In the genomic region with DNA sequence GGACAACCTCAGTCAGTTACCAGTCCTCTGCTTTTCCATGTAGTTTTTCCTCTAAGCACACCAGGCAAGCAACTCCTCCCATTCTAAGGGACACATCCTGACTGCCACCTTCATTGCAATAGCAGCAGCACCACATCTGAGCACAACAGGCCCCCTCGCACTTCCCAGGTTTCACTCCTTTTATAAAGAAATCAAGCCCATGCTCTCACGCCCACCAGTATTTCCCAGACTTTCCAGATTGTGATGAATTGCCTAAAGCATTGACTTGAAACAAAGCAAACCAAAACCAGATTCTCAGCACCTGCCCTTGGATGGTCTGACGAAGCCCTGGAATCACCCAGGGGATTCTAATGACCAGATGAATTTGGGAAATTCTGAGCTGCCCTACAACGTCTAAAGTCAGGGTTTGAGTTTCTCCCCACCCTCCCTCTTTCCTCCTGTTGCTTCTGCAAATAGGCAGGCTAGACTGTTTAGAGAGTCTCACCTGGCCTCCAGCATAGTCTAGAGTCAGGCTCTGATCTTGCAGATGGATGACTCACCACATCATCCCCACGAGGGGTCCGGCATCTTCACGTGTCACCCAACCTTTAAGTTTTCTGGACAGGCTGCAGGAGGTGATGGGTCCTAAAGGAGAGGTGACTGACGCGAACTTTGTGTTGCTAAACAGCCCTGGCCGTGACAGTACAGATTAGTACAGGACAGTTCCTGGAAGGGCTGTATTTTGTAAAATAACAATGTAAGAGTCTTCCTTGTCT, we compare ENCODE assay signal across 21 cellular contexts.
A peak's percentile ranks its signal among the peaks of the same experiment; 100 is the strongest.
DNase-seq lines count a peak whose midpoint lies in the region; ATAC-seq and TF ChIP-seq lines count a peak whose summit lies in the region.
"Had no signal": no experiment of that assay in that cellular context is flagged by ENCODE, and none has a peak within 500 bp of the region (broad histone marks: within the 10 kb centered on the region; RNA-seq: fewer than 3 reads in every experiment).

No MANE protein-coding gene starts in this region.

- no peak for TF ChIP-seq CTCF in foreskin keratinocyte (conservative IDR thresholded peaks at IDR 0.05)
- TF ChIP-seq CTCF in esophagus squamous epithelium (IDR thresholded peaks at IDR 0.05) = no peak

- no peaks in the 10 kb centered on the region for H3K9me3 Mint-ChIP-seq in activated naive CD4-positive, alpha-beta T cell treated with anti-CD3 and anti-CD28 coated beads, Interleukin-2, amount 10 ng/mL, durations not matched to agents 7 days and 5 days
- H3K9me3 Mint-ChIP-seq in activated naive CD4-positive, alpha-beta T cell treated with anti-CD3 and anti-CD28 coated beads for 36 hours = no peaks in the 10 kb centered on the region
- H3K9me3 Mint-ChIP-seq in stimulated activated memory B cell treated with anti-CD40 and anti-IgM and Interleukin-4, amounts not matched to agents 10 μg/mL and 1 μg/mL and 100 μg/mL, for 72 hours = no peaks in the 10 kb centered on the region
- H3K9me3 Mint-ChIP-seq: naive B cell had no signal

- 59 to 63% methylated on average over 10 of the region's 10 CpGs for WGBS in esophagus squamous epithelium, 2 donors

- H3K36me3 Mint-ChIP-seq in activated naive CD4-positive, alpha-beta T cell treated with anti-CD3 and anti-CD28 coated beads, Interleukin-2, amount 10 ng/mL, durations not matched to agents 7 days and 5 days = no peaks in the 10 kb centered on the region
- H3K36me3 Mint-ChIP-seq in activated naive CD4-positive, alpha-beta T cell treated with anti-CD3 and anti-CD28 coated beads for 36 hours (ENCODE audit: low read depth) = no peaks in the 10 kb centered on the region
- H3K36me3 Mint-ChIP-seq in stimulated activated memory B cell treated with anti-CD40 and anti-IgM and Interleukin-4, amounts not matched to agents 10 μg/mL and 1 μg/mL and 100 μg/mL, for 72 hours = no peaks in the 10 kb centered on the region
- H3K36me3 Mint-ChIP-seq: naive B cell had no signal

- no peaks in the 10 kb centered on the region for H3K36me3 ChIP-seq in esophagus squamous epithelium
- H3K36me3 ChIP-seq: heart right ventricle, tibial artery had no signal

- H3K4me3 Mint-ChIP-seq in activated naive CD4-positive, alpha-beta T cell treated with anti-CD3 and anti-CD28 coated beads, Interleukin-2, amount 10 ng/mL, durations not matched to agents 7 days and 5 days = no peak overlapping the region
- no peak overlapping the region for H3K4me3 Mint-ChIP-seq in activated naive CD4-positive, alpha-beta T cell treated with anti-CD3 and anti-CD28 coated beads for 36 hours
- H3K4me3 Mint-ChIP-seq in stimulated activated memory B cell treated with anti-CD40 and anti-IgM and Interleukin-4, amounts not matched to agents 10 μg/mL and 1 μg/mL and 100 μg/mL, for 72 hours = no peak overlapping the region
- H3K4me3 Mint-ChIP-seq: naive B cell had no signal

- ATAC-seq in foreskin keratinocyte (peak; percentile 45), GM18858 (IDR thresholded peaks at IDR 0.05; ENCODE audit: unreplicated experiment) (no peak)
- ATAC-seq in stimulated activated memory B cell treated with anti-CD40 and anti-IgM and Interleukin-4, amounts not matched to agents 10 μg/mL and 1 μg/mL and 100 μg/mL, for 72 hours = peak; percentile 27
- ATAC-seq: heart right ventricle, psoas muscle had no signal

- no peaks in the 10 kb centered on the region for H3K9me3 ChIP-seq in esophagus squamous epithelium
- H3K9me3 ChIP-seq: heart right ventricle, psoas muscle, tibial artery had no signal

- H3K4me1 ChIP-seq in foreskin keratinocyte = no peaks in the 10 kb centered on the region
- peaks cover 0 to 13% (median 5%) of the 10 kb centered on the region in 3 donors for H3K4me1 ChIP-seq in esophagus squamous epithelium
- H3K4me1 ChIP-seq: psoas muscle had no signal

- H3K4me1 Mint-ChIP-seq in activated naive CD4-positive, alpha-beta T cell treated with anti-CD3 and anti-CD28 coated beads, Interleukin-2, amount 10 ng/mL, durations not matched to agents 7 days and 5 days = no peaks in the 10 kb centered on the region
- H3K4me1 Mint-ChIP-seq in activated naive CD4-positive, alpha-beta T cell treated with anti-CD3 and anti-CD28 coated beads for 36 hours (ENCODE audit: low read depth) = no peaks in the 10 kb centered on the region
- H3K4me1 Mint-ChIP-seq in stimulated activated memory B cell treated with anti-CD40 and anti-IgM and Interleukin-4, amounts not matched to agents 10 μg/mL and 1 μg/mL and 100 μg/mL, for 72 hours = no peaks in the 10 kb centered on the region
- H3K4me1 Mint-ChIP-seq: naive B cell had no signal

- no peaks in the 10 kb centered on the region for H3K27me3 Mint-ChIP-seq in activated naive CD4-positive, alpha-beta T cell treated with anti-CD3 and anti-CD28 coated beads, Interleukin-2, amount 10 ng/mL, durations not matched to agents 7 days and 5 days
- no peaks in the 10 kb centered on the region for H3K27me3 Mint-ChIP-seq in activated naive CD4-positive, alpha-beta T cell treated with anti-CD3 and anti-CD28 coated beads for 36 hours (ENCODE audit: low read depth)
- H3K27me3 Mint-ChIP-seq in stimulated activated memory B cell treated with anti-CD40 and anti-IgM and Interleukin-4, amounts not matched to agents 10 μg/mL and 1 μg/mL and 100 μg/mL, for 72 hours = no peaks in the 10 kb centered on the region

- H3K4me3 ChIP-seq in esophagus squamous epithelium = no peak overlapping the region
- H3K4me3 ChIP-seq: heart right ventricle, lung, psoas muscle, tibial artery had no signal

- no peak for DNase-seq in activated naive CD4-positive, alpha-beta T cell treated with anti-CD3 and anti-CD28 coated beads, Interleukin-2, amount 10 ng/mL, durations not matched to agents 7 days and 5 days
- no peak for DNase-seq in activated naive CD4-positive, alpha-beta T cell treated with anti-CD3 and anti-CD28 coated beads for 36 hours
- DNase-seq in NCI-H69 (lab: John Stamatoyannopoulos, UW) = peak; percentile 83
- DNase-seq in foreskin keratinocyte = no peak
- no peak for DNase-seq in esophagus squamous epithelium (lab: John Stamatoyannopoulos, UW)
- DNase-seq in activated effector memory CD4-positive, alpha-beta T cell treated with Interleukin-2 at 50 U/mL for 16 hours = no peak
- DNase-seq: activated CD8-positive, alpha-beta memory T cell treated with anti-CD3 and anti-CD28 coated beads for 24 hours; amygdala; DND-41; effector CD8-positive, alpha-beta T cell; heart right ventricle; naive B cell; NCI-H187 treated with DMSO at 0.1 percent for 48 hours; NCI-H226; psoas muscle; Right ventricle myocardium superior; small intestine; tibial artery had no signal

- intact Hi-C loops in activated naive CD4-positive, alpha-beta T cell treated with anti-CD3 and anti-CD28 coated beads for 36 hours (cut with micrococcal nuclease) = no loop called here
- intact Hi-C loops in esophagus squamous epithelium (cut with DNase I) = no loop called here

- CTCF ChIA-PET in activated naive CD4-positive, alpha-beta T cell treated with anti-CD3 and anti-CD28 coated beads, Interleukin-2, amount 10 ng/mL, durations not matched to agents 7 days and 5 days (lab: Charles Lee) = no interaction called here
- CTCF ChIA-PET in activated naive CD4-positive, alpha-beta T cell treated with anti-CD3 and anti-CD28 coated beads for 36 hours (lab: Charles Lee) = no interaction called here

- peak overlapping the region; percentile 30 for H3K27ac Mint-ChIP-seq in activated naive CD4-positive, alpha-beta T cell treated with anti-CD3 and anti-CD28 coated beads, Interleukin-2, amount 10 ng/mL, durations not matched to agents 7 days and 5 days
- no peak overlapping the region for H3K27ac Mint-ChIP-seq in activated naive CD4-positive, alpha-beta T cell treated with anti-CD3 and anti-CD28 coated beads for 36 hours
- H3K27ac Mint-ChIP-seq in stimulated activated memory B cell treated with anti-CD40 and anti-IgM and Interleukin-4, amounts not matched to agents 10 μg/mL and 1 μg/mL and 100 μg/mL, for 72 hours = no peak overlapping the region
- H3K27ac Mint-ChIP-seq: naive B cell had no signal

- no peaks in the 10 kb centered on the region for H3K27me3 ChIP-seq in foreskin keratinocyte
- H3K27me3 ChIP-seq in esophagus squamous epithelium = no peaks in the 10 kb centered on the region
- H3K27me3 ChIP-seq: heart right ventricle, tibial artery had no signal

- H3K27ac ChIP-seq in foreskin keratinocyte (no peak overlapping the region), esophagus squamous epithelium (no peak overlapping the region)
- H3K27ac ChIP-seq: heart right ventricle, psoas muscle, tibial artery had no signal

- no peak for TF ChIP-seq POLR2A in esophagus squamous epithelium (IDR thresholded peaks at IDR 0.05)
